Comparison of ENCODE assay signal across 8 cellular contexts in the genomic region with DNA sequence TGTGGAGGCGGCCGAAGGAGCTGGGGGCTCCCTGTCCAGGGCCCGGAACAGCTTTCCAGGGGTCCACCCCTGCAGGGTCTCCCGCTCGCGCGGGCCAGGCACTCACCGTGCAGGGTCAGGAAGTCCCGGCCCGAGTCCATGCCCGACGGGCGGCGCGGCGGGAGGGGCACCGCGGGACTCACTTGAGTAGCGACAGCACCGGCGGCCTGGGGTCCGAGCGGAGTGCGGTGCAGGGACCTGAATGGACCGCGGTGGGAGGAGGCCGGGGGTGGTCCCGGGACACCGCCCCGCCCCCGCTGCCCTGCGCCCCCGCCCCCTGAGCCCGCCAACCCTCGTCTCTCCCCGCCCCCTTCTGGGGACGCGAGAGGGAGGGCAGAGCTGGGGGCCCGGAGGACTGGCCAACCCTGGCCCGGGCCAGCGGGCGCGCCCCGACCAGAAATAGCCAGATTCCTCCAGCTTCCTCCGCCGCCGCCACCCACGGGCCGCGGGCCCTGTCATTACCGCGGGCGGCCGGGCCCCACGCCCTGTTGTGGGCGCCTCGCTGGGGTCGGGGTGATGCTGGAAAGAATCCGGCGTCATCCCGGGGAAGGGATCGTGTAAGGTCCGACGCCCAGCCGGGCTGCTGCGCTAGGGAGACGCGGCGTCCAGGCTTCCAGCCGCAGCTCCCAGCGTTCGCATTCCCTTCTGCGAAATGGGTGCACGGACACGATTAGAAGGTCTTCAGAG. TPM values are rescaled to one million over a fixed set of nuclear protein-coding genes. Genes with fewer than 3 reads are reported as not detected.
A peak's percentile ranks its signal among the peaks of the same experiment; 100 is the strongest.
DNase-seq lines count a peak whose midpoint lies in the region; ATAC-seq and TF ChIP-seq lines count a peak whose summit lies in the region.

Gene PLCD1, minus strand, starts transcription at position 243 of the 726 bp plus-strand sequence. Its CDS starts 103 bp downstream, at position 140.

- no peaks in the 10 kb centered on the region for H3K36me3 Mint-ChIP-seq in T-cell

- POLR2A ChIA-PET in T-cell (lab: Charles Lee) = interaction anchor here (0.6 to 1.4 kb wide), 4 partner anchors 10 to 1040 kb away, joined by 4 to 12 read pairs (median 6); partner anchors contain the start of gene DLEC1 (in 1 of the 2)

- no peak for ATAC-seq in T-cell (replicated peaks in 1 of 4)
- ATAC-seq in HG03095 (IDR thresholded peaks at IDR 0.05; ENCODE audit: unreplicated experiment) = no peak

- TF ChIP-seq CTCF in choroid plexus epithelial cell (conservative IDR thresholded peaks at IDR 0.05; ENCODE audit: low read depth, low read length) = no peak

- peak within 1 kb of the TSS; percentile 54 to 82 (median 61) for H3K4me3 Mint-ChIP-seq in T-cell

- DNase-seq in EH (ENCODE audit: low read depth) (peak; percentile 80), T-cell (peak in 6 of 34 experiments; percentile 14 to 41 (median 27)), choroid plexus epithelial cell (ENCODE audit: low read depth) (peak; percentile 31), iPS-NIHi7 (ENCODE audit: extremely low spot score) (peak; percentile 93), skeletal muscle cell (ENCODE audit: low read depth) (no peak), occipital lobe (lab: John Stamatoyannopoulos, UW) (no peak)
- no peak for DNase-seq in activated CD4-positive, CD25-positive, alpha-beta regulatory T cell (lab: John Stamatoyannopoulos, UW)

- no peaks in the 10 kb centered on the region for H3K9me3 Mint-ChIP-seq in T-cell

- peaks cover 6 to 11% of the 10 kb centered on the region in 2 donors for H3K27me3 Mint-ChIP-seq in T-cell

- peak within 1 kb of the TSS in 1 of 2 donors; percentile 86 for H3K27ac Mint-ChIP-seq in T-cell

- peaks cover 36 to 49% (median 39%) of the 10 kb centered on the region in 3 donors for H3K4me1 Mint-ChIP-seq in T-cell

- CTCF ChIA-PET in T-cell (lab: Charles Lee) = interaction anchor here (0.6 to 1.6 kb wide), 2 partner anchors 10 to 152 kb away, joined by 3 to 4 read pairs; partner anchors contain the start of gene DLEC1 (in 1 of the 2)

- peak within 1 kb of the TSS; percentile 65 for H3K4me3 ChIP-seq in choroid plexus epithelial cell (ENCODE audit: low read depth, low read length)
- H3K4me3 ChIP-seq in skeletal muscle cell (ENCODE audit: low read depth, low read length) = peak within 1 kb of the TSS; percentile 72

RNA-seq across cellular contexts. Expression of gene PLCD1, which starts in this region (rescaled TPM):
- total RNA-seq in T-cell (10 to 100 TPM; 31.3 to 91.0 (median 75.7) TPM), occipital lobe (4.4 TPM)

Comparison
In these comparisons a context has a peak if more than half of its experiments do, and no peak if none do; other contexts are left out.
1. DNase-seq: peak in EH (single experiment), choroid plexus epithelial cell (single experiment) and iPS-NIHi7 (single experiment); none in skeletal muscle cell (single experiment), activated CD4-positive, CD25-positive, alpha-beta regulatory T cell (0 of 4) and occipital lobe (single experiment).